In the genomic region with DNA sequence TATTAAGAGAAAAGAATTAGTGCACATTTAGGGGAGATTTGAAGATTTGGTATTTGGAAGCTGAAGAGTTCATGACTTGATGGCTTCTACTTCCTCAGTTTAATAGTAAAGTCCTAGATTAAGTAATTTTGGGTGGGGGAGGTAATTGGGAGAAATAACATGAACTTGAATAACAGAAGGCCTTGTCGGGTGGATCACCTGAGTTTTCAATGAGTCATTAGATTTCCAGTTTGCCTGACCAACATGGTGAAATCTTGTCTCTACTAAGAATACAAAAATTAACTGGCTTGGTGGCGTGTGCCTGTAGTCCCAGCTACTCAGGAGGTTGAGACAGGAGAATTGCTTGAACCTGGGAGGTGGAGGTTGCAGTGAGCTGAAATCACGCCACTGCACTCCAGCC, we compare ENCODE assay signal across 23 cellular contexts.
DNase-seq lines count a peak whose midpoint lies in the region; ATAC-seq and TF ChIP-seq lines count a peak whose summit lies in the region.
"Had no signal": no experiment of that assay in that cellular context is flagged by ENCODE, and none has a peak within 500 bp of the region (broad histone marks: within the 10 kb centered on the region; RNA-seq: fewer than 3 reads in every experiment).

No MANE protein-coding gene starts in this region.

- no peak for DNase-seq in HCT116 (ENCODE audit: low read depth, low spot score)
- peak; percentile 66 for DNase-seq in mammary epithelial cell
- peak; percentile 70 for DNase-seq in epithelial cell of esophagus (ENCODE audit: low read depth)
- peak; percentile 4 for DNase-seq in renal cortical epithelial cell (ENCODE audit: low read depth)
- no peak for DNase-seq in NCI-H146 (lab: John Stamatoyannopoulos, UW)
- DNase-seq in left lobe of liver (ENCODE audit: low spot score), result no peak
- no peak for DNase-seq in dermis blood vessel endothelial cell
- DNase-seq: 8988T; ACHN; AML-193; BE2C; CD4-positive, alpha-beta T cell; CD8-positive, alpha-beta memory T cell; DMS 273 treated with DMSO at 0.1 percent for 48 hours; DMS79; EL; GDM1; GM23248; H9; HFFc6 had no signal

- POLR2A ChIA-PET in HCT116 (lab: Charles Lee), result no interaction called here

- CTCF ChIA-PET in HCT116 (lab: Charles Lee), result no interaction called here
- CTCF ChIA-PET in mammary epithelial cell (lab: Charles Lee; ENCODE audit: low non-redundant PET), result no interaction called here

- H3K27ac ChIP-seq in HCT116 (ENCODE audit: low read depth, low read length), result no peak overlapping the region
- H3K27ac ChIP-seq in mammary epithelial cell (ENCODE audit: insufficient read depth, low read depth, low read length), result no peak overlapping the region
- H3K27ac ChIP-seq: A549; BLaER1 treated with 17β-estradiol and CSF1 and Interleukin-3, amounts not matched to agents 10 nM and 100 nM; GM23248 had no signal

- no peak for TF ChIP-seq POLR2A in HCT116 (IDR thresholded peaks at IDR 0.05; ENCODE audit: borderline replicate concordance, extremely low read depth, insufficient read depth, insufficient read length)

- WGBS in mammary epithelial cell (ENCODE audit: low coverage, missing lambda C conversion rate), result 92% methylated on average over 2 of the region's 3 CpGs

- no peaks in the 10 kb centered on the region for H3K9me3 ChIP-seq in HCT116 (ENCODE audit: control insufficient read depth in 1 of 2, insufficient read depth in 1 of 2, low read depth in 1 of 2, low read length in 2 of 2)
- no peaks in the 10 kb centered on the region for H3K9me3 ChIP-seq in mammary epithelial cell (replicated peaks; ENCODE audit: insufficient read depth, low read length)
- H3K9me3 ChIP-seq: A549; BE2C; BLaER1 treated with 17β-estradiol and CSF1 and Interleukin-3, amounts not matched to agents 10 nM and 100 nM had no signal

- dilution Hi-C loops in mammary epithelial cell (cut with HindIII; ENCODE audit: low sequenced_read_pairs), result no loop called here

- H3K79me2 ChIP-seq in HCT116 (ENCODE audit: insufficient read depth, low read length), result no peaks in the 10 kb centered on the region
- no peaks in the 10 kb centered on the region for H3K79me2 ChIP-seq in mammary epithelial cell (ENCODE audit: insufficient read depth, low read length)

- intact Hi-C loops in HCT116 (cut with micrococcal nuclease), result no loop called here
- intact Hi-C loops in mammary epithelial cell (cut with micrococcal nuclease), result no loop called here

- H3K9me2 ChIP-seq in HCT116 (ENCODE audit: insufficient read depth), result no peaks in the 10 kb centered on the region

- H4K20me1 ChIP-seq in HCT116 (ENCODE audit: insufficient read depth), result no peaks in the 10 kb centered on the region
- H4K20me1 ChIP-seq in mammary epithelial cell (ENCODE audit: insufficient read depth, low read length), result no peaks in the 10 kb centered on the region
- H4K20me1 ChIP-seq: BLaER1 treated with 17β-estradiol and CSF1 and Interleukin-3, amounts not matched to agents 10 nM and 100 nM had no signal

- RAD21 ChIA-PET in HCT116 (lab: Charles Lee; ENCODE audit: low non-redundant PET in 1 of 2, low total read pairs in 2 of 2, uncharacterized antibody in 2 of 2, unreplicated experiment in 2 of 2), result no interaction called here

- H3K4me1 ChIP-seq in HCT116 (ENCODE audit: control insufficient read depth in 1 of 2, insufficient read depth in 2 of 2, low read length in 2 of 2) (no peaks in the 10 kb centered on the region), mammary epithelial cell (ENCODE audit: insufficient read depth, low read length) (no peaks in the 10 kb centered on the region)
- H3K4me1 ChIP-seq: A549; BE2C; BLaER1 treated with 17β-estradiol and CSF1 and Interleukin-3, amounts not matched to agents 10 nM and 100 nM had no signal

- peak overlapping the region; percentile 82 for H2AFZ ChIP-seq in HCT116 (ENCODE audit: low read depth, low read length, poor library complexity, severe bottlenecking)
- no peak overlapping the region for H2AFZ ChIP-seq in mammary epithelial cell (ENCODE audit: low read depth, low read length)
- H2AFZ ChIP-seq: GM23248 had no signal

- H3K36me3 ChIP-seq in HCT116 (ENCODE audit: control insufficient read depth in 1 of 2, insufficient read depth in 2 of 2, low read length in 2 of 2) (no peaks in the 10 kb centered on the region), mammary epithelial cell (ENCODE audit: insufficient read depth, low read length) (no peaks in the 10 kb centered on the region)
- H3K36me3 ChIP-seq: BE2C; BLaER1 treated with 17β-estradiol and CSF1 and Interleukin-3, amounts not matched to agents 10 nM and 100 nM had no signal

- no TSS peak for BruUV-seq in HCT116 (replicated peaks; lab: Mats Ljungman, UMichigan)
- no TSS peak for BruUV-seq in mammary epithelial cell (replicated peaks; lab: Mats Ljungman, UMichigan)

- H3K27me3 ChIP-seq in HCT116 (ENCODE audit: insufficient read depth, low read length), result no peaks in the 10 kb centered on the region
- no peaks in the 10 kb centered on the region for H3K27me3 ChIP-seq in mammary epithelial cell (ENCODE audit: insufficient read depth, low read length)
- H3K27me3 ChIP-seq: BE2C; BLaER1 treated with 17β-estradiol and CSF1 and Interleukin-3, amounts not matched to agents 10 nM and 100 nM had no signal

- in situ Hi-C loops in mammary epithelial cell (cut with MboI; ENCODE audit: low sequenced_read_pairs in 2 of 2), result no loop called here

- H3K4me2 ChIP-seq in HCT116 (ENCODE audit: low read length) (no peak overlapping the region), mammary epithelial cell (ENCODE audit: insufficient read depth, low read depth, low read length) (no peak overlapping the region)
- H3K4me2 ChIP-seq: A549; BLaER1 treated with 17β-estradiol and CSF1 and Interleukin-3, amounts not matched to agents 10 nM and 100 nM had no signal

- TF ChIP-seq CTCF in HCT116 (IDR thresholded peaks at IDR 0.05 in 2 of 3, conservative IDR thresholded peaks at IDR 0.05 in 1 of 3; ENCODE audit: borderline replicate concordance in 1 of 3, insufficient read depth in 1 of 3, low read depth in 2 of 3, low read length in 2 of 3), result no peak
- no peak for TF ChIP-seq CTCF in mammary epithelial cell (conservative IDR thresholded peaks at IDR 0.05 in 1 of 2, IDR thresholded peaks at IDR 0.05 in 1 of 2; ENCODE audit: extremely low read depth in 1 of 2, insufficient read depth in 1 of 2, low read depth in 1 of 2, low read length in 2 of 2)
- no peak for TF ChIP-seq CTCF in epithelial cell of esophagus (IDR thresholded peaks at IDR 0.05; ENCODE audit: insufficient read depth, low read depth, low read length, missing control alignments)

- H3K4me3 ChIP-seq in HCT116 (replicated peaks in 1 of 2; ENCODE audit: low read depth in 1 of 2, low read length in 2 of 2), result no peak overlapping the region
- no peak overlapping the region for H3K4me3 ChIP-seq in mammary epithelial cell (replicated peaks in 1 of 3; ENCODE audit: insufficient read depth in 1 of 3, low read depth in 2 of 3, low read length in 3 of 3)
- no peak overlapping the region for H3K4me3 ChIP-seq in epithelial cell of esophagus (ENCODE audit: low read length)
- H3K4me3 ChIP-seq: A549; BLaER1 treated with 17β-estradiol and CSF1 and Interleukin-3, amounts not matched to agents 10 nM and 100 nM; GM12878; GM23248 had no signal

- ATAC-seq in HCT116 (no peak), left lobe of liver (no peak)
- ATAC-seq: A549, GM12878 had no signal

- H3K9ac ChIP-seq in HCT116 (ENCODE audit: low read length) (no peak overlapping the region), mammary epithelial cell (ENCODE audit: insufficient read depth, low read length) (no peak overlapping the region)
- H3K9ac ChIP-seq: BLaER1 treated with 17β-estradiol and CSF1 and Interleukin-3, amounts not matched to agents 10 nM and 100 nM; GM23248 had no signal

- no peak for TF ChIP-seq RAD21 in HCT116 (IDR thresholded peaks at IDR 0.05; ENCODE audit: low read depth)

TF ChIP-seq in HCT116, 20 proteins besides CTCF, POLR2A, EP300 and RAD21 (continues in another document):
- TF ChIP-seq, protein P1, sequence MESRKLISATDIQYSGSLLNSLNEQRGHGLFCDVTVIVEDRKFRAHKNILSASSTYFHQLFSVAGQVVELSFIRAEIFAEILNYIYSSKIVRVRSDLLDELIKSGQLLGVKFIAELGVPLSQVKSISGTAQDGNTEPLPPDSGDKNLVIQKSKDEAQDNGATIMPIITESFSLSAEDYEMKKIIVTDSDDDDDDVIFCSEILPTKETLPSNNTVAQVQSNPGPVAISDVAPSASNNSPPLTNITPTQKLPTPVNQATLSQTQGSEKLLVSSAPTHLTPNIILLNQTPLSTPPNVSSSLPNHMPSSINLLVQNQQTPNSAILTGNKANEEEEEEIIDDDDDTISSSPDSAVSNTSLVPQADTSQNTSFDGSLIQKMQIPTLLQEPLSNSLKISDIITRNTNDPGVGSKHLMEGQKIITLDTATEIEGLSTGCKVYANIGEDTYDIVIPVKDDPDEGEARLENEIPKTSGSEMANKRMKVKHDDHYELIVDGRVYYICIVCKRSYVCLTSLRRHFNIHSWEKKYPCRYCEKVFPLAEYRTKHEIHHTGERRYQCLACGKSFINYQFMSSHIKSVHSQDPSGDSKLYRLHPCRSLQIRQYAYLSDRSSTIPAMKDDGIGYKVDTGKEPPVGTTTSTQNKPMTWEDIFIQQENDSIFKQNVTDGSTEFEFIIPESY (IDR thresholded peaks at IDR 0.05; ENCODE audit: extremely low read depth, insufficient replicate concordance, low read length), result no peak
- no peak for TF ChIP-seq FOSL1 (IDR thresholded peaks at IDR 0.05; ENCODE audit: low read depth)
- no peak for TF ChIP-seq POLR2AphosphoS5 (IDR thresholded peaks at IDR 0.05; ENCODE audit: low read depth, low read length)
- TF ChIP-seq SRF (IDR thresholded peaks at IDR 0.05; ENCODE audit: low read depth), result no peak
- TF ChIP-seq, protein P2, sequence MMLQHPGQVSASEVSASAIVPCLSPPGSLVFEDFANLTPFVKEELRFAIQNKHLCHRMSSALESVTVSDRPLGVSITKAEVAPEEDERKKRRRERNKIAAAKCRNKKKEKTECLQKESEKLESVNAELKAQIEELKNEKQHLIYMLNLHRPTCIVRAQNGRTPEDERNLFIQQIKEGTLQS (IDR thresholded peaks at IDR 0.05), result no peak
- TF ChIP-seq, protein P3, sequence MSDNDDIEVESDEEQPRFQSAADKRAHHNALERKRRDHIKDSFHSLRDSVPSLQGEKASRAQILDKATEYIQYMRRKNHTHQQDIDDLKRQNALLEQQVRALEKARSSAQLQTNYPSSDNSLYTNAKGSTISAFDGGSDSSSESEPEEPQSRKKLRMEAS (IDR thresholded peaks at IDR 0.05), result no peak

Comparison
In these comparisons a context has a peak if more than half of its experiments do, and no peak if none do; other contexts are left out.
1. DNase-seq: peak in mammary epithelial cell (single experiment), epithelial cell of esophagus (single experiment) and renal cortical epithelial cell (single experiment); none in HCT116 (single experiment), NCI-H146 (single experiment), left lobe of liver (single experiment) and dermis blood vessel endothelial cell (single experiment).